ENCODE assay signal across 8 cellular contexts in genomic region chr18:10057808-10058791, GRCh38.
DNase-seq lines count a peak whose midpoint lies in the region; ATAC-seq and TF ChIP-seq lines count a peak whose summit lies in the region.

No MANE protein-coding gene starts in this region.

- in situ Hi-C loops in gastrocnemius medialis (cut with MboI; ENCODE audit: low sequenced_read_pairs in 4 of 4), result no loop called here
- in situ Hi-C loops in GM13977 (cut with MboI; ENCODE audit: low pct_unique_long_range_greater_than_20kb, low sequenced_read_pairs, unreplicated experiment), result no loop called here

- no peak for ATAC-seq in gastrocnemius medialis
- ATAC-seq in HG03571 (IDR thresholded peaks at IDR 0.05; ENCODE audit: unreplicated experiment), result no peak
- no peak for ATAC-seq in GM18867 (IDR thresholded peaks at IDR 0.05; ENCODE audit: unreplicated experiment)

- TF ChIP-seq POLR2A in gastrocnemius medialis (IDR thresholded peaks at IDR 0.05), result no peak

- H3K9me3 ChIP-seq in gastrocnemius medialis, result no peaks in the 10 kb centered on the region

- H3K27me3 ChIP-seq in gastrocnemius medialis, result no peaks in the 10 kb centered on the region

- DNase-seq in EH (ENCODE audit: low read depth) (peak; percentile 93), SIG-M5 (lab: John Stamatoyannopoulos, UW) (peak; percentile 1), fibroblast of peridontal ligament (ENCODE audit: extremely low read depth) (peak; percentile 85), gastrocnemius medialis (no peak), occipital lobe (lab: John Stamatoyannopoulos, UW) (no peak), GM13977 (ENCODE audit: low spot score) (no peak)

- no peak for TF ChIP-seq CTCF in gastrocnemius medialis (IDR thresholded peaks at IDR 0.05 in 4 of 5, conservative IDR thresholded peaks at IDR 0.05 in 1 of 5)
- no peak for TF ChIP-seq CTCF in GM13977 (IDR thresholded peaks at IDR 0.05; ENCODE audit: extremely low read depth, insufficient read depth, missing control alignments)

- intact Hi-C loops in gastrocnemius medialis (cut with DNase I; ENCODE audit: low total_unique reads), result no loop called here

- peak overlapping the region; percentile 8 to 48 (median 32) for H3K27ac ChIP-seq in gastrocnemius medialis

- peaks cover 3 to 8% of the 10 kb centered on the region in 2 donors for H3K4me1 ChIP-seq in gastrocnemius medialis

- no peaks in the 10 kb centered on the region for H3K36me3 ChIP-seq in gastrocnemius medialis

- H3K4me3 ChIP-seq in gastrocnemius medialis, result no peak overlapping the region

Comparison
In these comparisons a context has a peak if more than half of its experiments do, and no peak if none do; other contexts are left out.
1. DNase-seq: peak in EH (single experiment), SIG-M5 (single experiment) and fibroblast of peridontal ligament (single experiment); none in gastrocnemius medialis (0 of 2), occipital lobe (single experiment) and GM13977 (single experiment).